Comparison of ENCODE assay signal across 9 cellular contexts in genomic region chr11:68715685-68716084, GRCh38. TPM values are rescaled to one million over a fixed set of nuclear protein-coding genes. Genes with fewer than 3 reads are reported as not detected.
"Had no signal": no experiment of that assay in that cellular context is flagged by ENCODE, and none has a peak within 500 bp of the region (broad histone marks: within the 10 kb centered on the region; RNA-seq: fewer than 3 reads in every experiment).

No MANE protein-coding gene starts in this region.

- H3K4me3 ChIP-seq: GM23338, HAP-1 had no signal

- H3K27ac Mint-ChIP-seq: GM23338, HFFc6, IgD-negative memory B cell had no signal

- H3K4me2 ChIP-seq: GM23338 had no signal

- H3K4me3 Mint-ChIP-seq: GM23338, HFFc6, IgD-negative memory B cell had no signal

- H3K4me1 ChIP-seq: HAP-1 had no signal

- DNase-seq: HFFc6, KG1 had no signal

- H3K36me3 ChIP-seq: HAP-1 had no signal

- H3K4me1 Mint-ChIP-seq: IgD-negative memory B cell had no signal

- H3K27ac ChIP-seq: HL-60 had no signal

- ATAC-seq: GM23338, HCT116 had no signal

- H2AFZ ChIP-seq: GM23338 had no signal

RNA-seq across cellular contexts. Expression of gene GAL, which starts 31.3 kb away (rescaled TPM):
- total RNA-seq: H4, HT1080 had no signal
- polyA plus RNA-seq: IgD-negative memory B cell had no signal
